Comparison of ENCODE assay signal across 8 cellular contexts in genomic region chr12:43336962-43337555, GRCh38.
A peak's percentile ranks its signal among the peaks of the same experiment; 100 is the strongest.
DNase-seq lines count a peak whose midpoint lies in the region; ATAC-seq and TF ChIP-seq lines count a peak whose summit lies in the region.

No MANE protein-coding gene starts in this region.

- peaks cover 0 to 9% (median 0%) of the 10 kb centered on the region in 45 donors for H3K27me3 ChIP-seq in dorsolateral prefrontal cortex

- H3K4me3 ChIP-seq in GM12875 (ENCODE audit: low read depth, low read length) = no peak overlapping the region
- H3K4me3 ChIP-seq in dorsolateral prefrontal cortex = no peak overlapping the region

- H3K27ac ChIP-seq in dorsolateral prefrontal cortex (no peak overlapping the region), caudate nucleus (ENCODE audit: low read depth, low read length) (no peak overlapping the region)

- no peak for ATAC-seq in HG02610 (IDR thresholded peaks at IDR 0.05; ENCODE audit: unreplicated experiment)

- intact Hi-C loops in dorsolateral prefrontal cortex (cut with DNase I) = no loop called here

- DNase-seq in NAMALWA (ENCODE audit: low spot score) (peak; percentile 39), dorsolateral prefrontal cortex (no peak), renal cortical epithelial cell (ENCODE audit: low read depth) (peak; percentile 65), caudate nucleus (lab: John Stamatoyannopoulos, UW) (no peak), GDM1 (lab: John Stamatoyannopoulos, UW) (no peak)
- DNase-seq in activated CD8-positive, alpha-beta memory T cell treated with anti-CD3 and anti-CD28 coated beads, Interleukin-2, amount 50 U/mL, for 48 hours = no peak

- TF ChIP-seq CTCF in GM12875 (IDR thresholded peaks at IDR 0.05; ENCODE audit: borderline replicate concordance, insufficient read depth, low read depth, low read length) = peak; percentile 14; the same call in 1 of the 2 replicates
- TF ChIP-seq CTCF in dorsolateral prefrontal cortex (IDR thresholded peaks at IDR 0.05 in 54 of 56, conservative IDR thresholded peaks at IDR 0.05 in 2 of 56; ENCODE audit: low read depth in 1 of 56, partially characterized antibody in 56 of 56) = peak in 55 of 56 donors; percentile 21 to 67 (median 48)

Comparison
In these comparisons a context has a peak if more than half of its experiments do, and no peak if none do; other contexts are left out.
1. DNase-seq: peak in NAMALWA (single experiment) and renal cortical epithelial cell (single experiment); none in dorsolateral prefrontal cortex (0 of 10), activated CD8-positive, alpha-beta memory T cell treated with anti-CD3 and anti-CD28 coated beads, Interleukin-2, amount 50 U/mL, for 48 hours (single experiment), caudate nucleus (0 of 61) and GDM1 (single experiment).